Comparison of ENCODE assay signal across 8 cellular contexts in genomic region chr15:34721802-34722795, GRCh38. TPM values are rescaled to one million over a fixed set of nuclear protein-coding genes. Genes with fewer than 3 reads are reported as not detected.
A peak's percentile ranks its signal among the peaks of the same experiment; 100 is the strongest.
DNase-seq lines count a peak whose midpoint lies in the region; ATAC-seq, FAIRE-seq and TF ChIP-seq lines count a peak whose summit lies in the region.

No MANE protein-coding gene starts in this region.

- no peak overlapping the region for H3K9ac ChIP-seq in kidney (ENCODE audit: low read length in 2 of 2)

- FAIRE-seq in bronchial epithelial cell (lab: Jason Lieb, UNC) (no peak), kidney (lab: Jason Lieb, UNC) (no peak)

- peaks cover 2% of the 10 kb centered on the region for H3K27me3 ChIP-seq in bronchial epithelial cell (ENCODE audit: control insufficient read depth, insufficient read depth, low read length)

- intact Hi-C loops in kidney (cut with DNase I), result no loop called here

- no peaks in the 10 kb centered on the region for H3K36me3 ChIP-seq in bronchial epithelial cell (ENCODE audit: control insufficient read depth, insufficient read depth, low read length)
- no peaks in the 10 kb centered on the region for H3K36me3 ChIP-seq in kidney (ENCODE audit: control insufficient read depth in 1 of 2, insufficient read depth in 2 of 2, low read length in 2 of 2)

- peaks cover 0 to 2% of the 10 kb centered on the region in 2 donors for H3K4me1 ChIP-seq in kidney (ENCODE audit: control insufficient read depth in 1 of 2, insufficient read depth in 1 of 2, low read depth in 1 of 2, low read length in 2 of 2)

- H3K4me3 ChIP-seq in bronchial epithelial cell (ENCODE audit: low read depth, low read length) (no peak overlapping the region), kidney (ENCODE audit: low read length in 2 of 2) (peak overlapping the region; percentile 18)

- ATAC-seq in HG02763 (IDR thresholded peaks at IDR 0.05; ENCODE audit: unreplicated experiment) (no peak), HG02840 (IDR thresholded peaks at IDR 0.05; ENCODE audit: low FRiP score, unreplicated experiment) (no peak)
- ATAC-seq in stimulated activated naive CD8-positive, alpha-beta T cell treated with anti-CD3 and anti-CD28 coated beads, Interleukin-15, Interleukin-2, amounts not matched to agents 100 U/mL and 50 U/mL, for 24 hours, result no peak

- H3K9me3 ChIP-seq in kidney (ENCODE audit: control insufficient read depth in 1 of 2, low read length in 2 of 2), result no peaks in the 10 kb centered on the region

- H3K27ac ChIP-seq in kidney (ENCODE audit: low read depth in 2 of 2, low read length in 2 of 2), result no peak overlapping the region

- DNase-seq in Ammon's horn (ENCODE audit: low spot score), result peak; percentile 82
- DNase-seq in NCI-H187 (lab: John Stamatoyannopoulos, UW), result peak; percentile 7 to 28
- DNase-seq in bronchial epithelial cell (ENCODE audit: low read depth), result peak; percentile 40
- DNase-seq in kidney, result peak; percentile 79
- DNase-seq in superior temporal gyrus (ENCODE audit: extremely low spot score), result peak; percentile 71
- DNase-seq in stimulated activated naive CD8-positive, alpha-beta T cell treated with anti-CD3 and anti-CD28 coated beads, Interleukin-15, Interleukin-2, amounts not matched to agents 100 U/mL and 50 U/mL, for 24 hours, result no peak

- TF ChIP-seq CTCF in bronchial epithelial cell (IDR thresholded peaks at IDR 0.05; ENCODE audit: insufficient read depth, low read length, severe bottlenecking), result no peak
- TF ChIP-seq CTCF in kidney (IDR thresholded peaks at IDR 0.05; ENCODE audit: borderline replicate concordance, extremely low read depth, insufficient read depth), result peak; percentile 5

RNA-seq across cellular contexts. Expression of gene GJD2, which starts 32.7 kb away (rescaled TPM):
- total RNA-seq in bronchial epithelial cell, result not detected in 2 replicates
- not detected for total RNA-seq in kidney
- polyA plus RNA-seq in kidney (ENCODE audit: insufficient read depth, low read depth, low replicate concordance), result 0.26 TPM
